19 cellular contexts compared by ENCODE assay signal in the genomic region with DNA sequence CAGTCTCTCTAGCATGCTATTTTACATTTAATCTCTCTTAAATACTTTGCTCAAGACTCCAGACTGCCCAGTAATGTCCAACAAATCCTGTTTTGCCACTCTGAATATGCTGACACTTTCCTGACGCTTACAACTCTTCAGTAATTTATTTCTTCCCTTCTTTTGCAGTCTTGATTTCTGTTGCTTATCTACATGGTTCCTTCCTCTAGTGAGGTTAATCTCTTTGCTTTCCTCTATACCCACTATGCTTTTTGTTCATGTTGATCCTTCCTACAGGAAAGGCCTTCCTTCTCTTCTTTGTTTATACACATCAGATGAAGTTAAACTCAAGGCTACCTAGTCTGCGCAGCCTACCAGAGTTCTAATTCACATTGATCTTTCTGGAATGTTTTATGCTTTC. TPM values are rescaled to one million over a fixed set of nuclear protein-coding genes. Genes with fewer than 3 reads are reported as not detected.
A peak's percentile ranks its signal among the peaks of the same experiment; 100 is the strongest.
DNase-seq lines count a peak whose midpoint lies in the region; ATAC-seq, FAIRE-seq and TF ChIP-seq lines count a peak whose summit lies in the region.
"Had no signal": no experiment of that assay in that cellular context is flagged by ENCODE, and none has a peak within 500 bp of the region (broad histone marks: within the 10 kb centered on the region; RNA-seq: fewer than 3 reads in every experiment).

No MANE protein-coding gene starts in this region.

- FAIRE-seq in GM12891 (lab: Jason Lieb, UNC), result no peak
- FAIRE-seq: GM18507, RCC 7860 had no signal

- TF ChIP-seq POLR2A in GM12891 (IDR thresholded peaks at IDR 0.05; ENCODE audit: low read depth, low read length), result no peak

- no peak for ATAC-seq in stimulated activated naive CD8-positive, alpha-beta T cell treated with anti-CD3 and anti-CD28 coated beads, Interleukin-15, amount 100 ng/mL, for 72 hours

- peak overlapping the region; percentile 30 for H3K27ac ChIP-seq in mesodermal cell (ENCODE audit: low read depth, low read length, severe bottlenecking)
- H3K27ac ChIP-seq: C4-2B, GM23248, HL-60, KMS-11 had no signal

- H3K4me3 ChIP-seq in mesodermal cell (ENCODE audit: extremely low read depth, insufficient read depth, low read length, poor library complexity, severe bottlenecking), result no peak overlapping the region
- H3K4me3 ChIP-seq: GM23248 had no signal

- H3K9me3 Mint-ChIP-seq in stimulated activated naive CD8-positive, alpha-beta T cell treated with anti-CD3 and anti-CD28 coated beads, Interleukin-15, Interleukin-2, amounts not matched to agents 100 ng/mL and 50 ng/mL, for 24 hours, result peaks cover 7% of the 10 kb centered on the region
- peaks cover 8 to 13% of the 10 kb centered on the region in 2 donors for H3K9me3 Mint-ChIP-seq in stimulated activated naive CD8-positive, alpha-beta T cell treated with anti-CD3 and anti-CD28 coated beads, Interleukin-15, amount 100 ng/mL, for 72 hours

- H3K4me3 Mint-ChIP-seq in stimulated activated naive CD8-positive, alpha-beta T cell treated with anti-CD3 and anti-CD28 coated beads, Interleukin-15, Interleukin-2, amounts not matched to agents 100 ng/mL and 50 ng/mL, for 24 hours, result no peak overlapping the region
- H3K4me3 Mint-ChIP-seq in stimulated activated naive CD8-positive, alpha-beta T cell treated with anti-CD3 and anti-CD28 coated beads, Interleukin-15, amount 100 ng/mL, for 72 hours, result no peak overlapping the region

- peaks cover 24% of the 10 kb centered on the region for H3K4me1 Mint-ChIP-seq in stimulated activated naive CD8-positive, alpha-beta T cell treated with anti-CD3 and anti-CD28 coated beads, Interleukin-15, Interleukin-2, amounts not matched to agents 100 ng/mL and 50 ng/mL, for 24 hours (ENCODE audit: low read depth)
- H3K4me1 Mint-ChIP-seq in stimulated activated naive CD8-positive, alpha-beta T cell treated with anti-CD3 and anti-CD28 coated beads, Interleukin-15, amount 100 ng/mL, for 72 hours, result peaks cover 21% of the 10 kb centered on the region

- peaks cover 16% of the 10 kb centered on the region for H3K36me3 Mint-ChIP-seq in stimulated activated naive CD8-positive, alpha-beta T cell treated with anti-CD3 and anti-CD28 coated beads, Interleukin-15, Interleukin-2, amounts not matched to agents 100 ng/mL and 50 ng/mL, for 24 hours (ENCODE audit: low read depth)

- DNase-seq in stimulated activated naive CD8-positive, alpha-beta T cell treated with anti-CD3 and anti-CD28 coated beads, Interleukin-15, amount 100 ng/mL, for 72 hours, result no peak
- peak; percentile 30 for DNase-seq in amniotic epithelial cell (ENCODE audit: low read depth)
- DNase-seq in NCI-H774 (lab: John Stamatoyannopoulos, UW), result no peak
- no peak for DNase-seq in G401 (ENCODE audit: low spot score)
- no peak for DNase-seq in NCI-H1105 treated with DMSO at 0.1 percent for 48 hours (lab: John Stamatoyannopoulos, UW)
- no peak for DNase-seq in GM12891 (ENCODE audit: insufficient read length, low spot score)
- DNase-seq: EL, GM23248, NCI-H2171, NCI-H446 treated with DMSO at 0.1 percent for 48 hours, NCI-H748 treated with DMSO at 0.1 percent for 48 hours, SIG-M5 had no signal

- no peaks in the 10 kb centered on the region for H3K36me3 ChIP-seq in mesodermal cell (ENCODE audit: control insufficient read depth, insufficient read depth, low read length)

- no peaks in the 10 kb centered on the region for H3K4me1 ChIP-seq in mesodermal cell (ENCODE audit: control insufficient read depth, insufficient read depth, low read length, poor library complexity, severe bottlenecking)

- 78 to 93% methylated on average over 1 of the region's 2 CpGs for WGBS in mesodermal cell (ENCODE audit: insufficient coverage in 2 of 2), 2 experiments

- H3K27ac Mint-ChIP-seq in stimulated activated naive CD8-positive, alpha-beta T cell treated with anti-CD3 and anti-CD28 coated beads, Interleukin-15, Interleukin-2, amounts not matched to agents 100 ng/mL and 50 ng/mL, for 24 hours, result peak overlapping the region; percentile 38
- no peak overlapping the region for H3K27ac Mint-ChIP-seq in stimulated activated naive CD8-positive, alpha-beta T cell treated with anti-CD3 and anti-CD28 coated beads, Interleukin-15, amount 100 ng/mL, for 72 hours

- in situ Hi-C loops in G401 (cut with HindIII; ENCODE audit: low sequenced_read_pairs), result no loop called here

- H3K9me3 ChIP-seq in mesodermal cell (ENCODE audit: control insufficient read depth, low read length), result no peaks in the 10 kb centered on the region

- H3K27me3 Mint-ChIP-seq in stimulated activated naive CD8-positive, alpha-beta T cell treated with anti-CD3 and anti-CD28 coated beads, Interleukin-15, Interleukin-2, amounts not matched to agents 100 ng/mL and 50 ng/mL, for 24 hours, result no peaks in the 10 kb centered on the region
- H3K27me3 Mint-ChIP-seq in stimulated activated naive CD8-positive, alpha-beta T cell treated with anti-CD3 and anti-CD28 coated beads, Interleukin-15, amount 100 ng/mL, for 72 hours, result no peaks in the 10 kb centered on the region

TF ChIP-seq in GM12891, 5 proteins besides CTCF, POLR2A, EP300 and RAD21:
- TF ChIP-seq SPI1 (IDR thresholded peaks at IDR 0.05; ENCODE audit: low read depth, low read length) (no peak), PAX5 (IDR thresholded peaks at IDR 0.05; ENCODE audit: insufficient read depth, low read length, severe bottlenecking) (no peak), TAF1 (IDR thresholded peaks at IDR 0.05; ENCODE audit: low read depth, low read length) (no peak), POLR2AphosphoS5 (IDR thresholded peaks at IDR 0.05; ENCODE audit: low read depth, low read length) (no peak), POU2F2 (IDR thresholded peaks at IDR 0.05; ENCODE audit: low read depth, low read length) (no peak)

RNA-seq across cellular contexts. Expression of gene UMAD1, which starts 23.8 kb away (rescaled TPM):
- polyA plus RNA-seq in mesodermal cell (2013, experiment 1 of 2), result 16.7 TPM
- 17.9 TPM for polyA plus RNA-seq in mesodermal cell (2013, experiment 2 of 2)
- total RNA-seq in G401 (2014; rRNA removed; shearing (Covaris generic)), result 29.3 and 42.3 TPM in 2 replicates
- 6.0 TPM for polyA plus RNA-seq in GM12891 (2012; ENCODE audit: low read depth, missing spikeins)

RNA-seq across cellular contexts. Expression of gene RPA3, which starts 54.1 kb away (rescaled TPM):
- polyA plus RNA-seq in mesodermal cell (2013, experiment 1 of 2), result 52.2 TPM
- polyA plus RNA-seq in mesodermal cell (2013, experiment 2 of 2), result 68.6 TPM
- total RNA-seq in G401 (2014; rRNA removed; shearing (Covaris generic)), result 123 and 170 TPM in 2 replicates
- polyA plus RNA-seq in GM12891 (2012; ENCODE audit: low read depth, missing spikeins), result 80.1 TPM
